2 cellular contexts compared by ENCODE assay signal in the genomic region with DNA sequence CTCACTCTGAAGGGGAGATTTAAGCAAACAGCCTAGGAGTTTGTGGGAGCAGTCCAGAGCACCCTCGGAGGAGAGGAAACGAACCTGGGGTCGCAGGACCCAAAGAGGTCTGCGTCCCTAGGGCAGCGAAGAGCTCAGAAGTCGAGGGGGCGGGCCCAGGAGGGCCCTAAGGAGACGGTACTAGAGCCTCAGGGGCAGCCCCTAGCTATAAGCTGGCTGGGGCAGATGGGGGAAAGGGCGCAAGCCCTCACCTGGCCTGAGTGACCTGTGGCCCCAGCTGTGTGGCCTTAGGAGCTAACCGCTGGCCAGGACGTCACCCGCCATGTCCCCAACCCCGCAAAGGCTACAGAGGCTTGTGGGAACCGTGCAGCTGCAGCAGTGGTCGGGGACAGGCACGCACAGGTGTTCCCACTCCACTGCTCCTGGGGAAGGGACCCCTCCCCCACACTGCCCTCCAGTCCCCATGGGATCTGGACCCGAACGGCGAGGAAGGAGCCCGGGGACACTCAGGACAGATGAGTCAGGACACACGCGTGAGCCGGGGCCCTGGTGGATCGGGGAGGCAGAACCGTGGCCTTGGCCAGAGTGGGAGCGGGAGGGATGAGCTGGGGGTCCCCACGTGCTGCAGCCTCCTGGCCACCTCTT.
TF ChIP-seq lines count a peak whose summit lies in the region.

No MANE protein-coding gene starts in this region.

TF ChIP-seq in GM23338, 12 proteins besides CTCF, POLR2A, EP300 and RAD21 (continues in another document):
- no peak for TF ChIP-seq ZNF114 (CRISPR knock-in tag; IDR thresholded peaks at IDR 0.05)
- TF ChIP-seq CREB1 (CRISPR knock-in tag; IDR thresholded peaks at IDR 0.05; ENCODE audit: low read depth), result no peak
- TF ChIP-seq, protein P1, sequence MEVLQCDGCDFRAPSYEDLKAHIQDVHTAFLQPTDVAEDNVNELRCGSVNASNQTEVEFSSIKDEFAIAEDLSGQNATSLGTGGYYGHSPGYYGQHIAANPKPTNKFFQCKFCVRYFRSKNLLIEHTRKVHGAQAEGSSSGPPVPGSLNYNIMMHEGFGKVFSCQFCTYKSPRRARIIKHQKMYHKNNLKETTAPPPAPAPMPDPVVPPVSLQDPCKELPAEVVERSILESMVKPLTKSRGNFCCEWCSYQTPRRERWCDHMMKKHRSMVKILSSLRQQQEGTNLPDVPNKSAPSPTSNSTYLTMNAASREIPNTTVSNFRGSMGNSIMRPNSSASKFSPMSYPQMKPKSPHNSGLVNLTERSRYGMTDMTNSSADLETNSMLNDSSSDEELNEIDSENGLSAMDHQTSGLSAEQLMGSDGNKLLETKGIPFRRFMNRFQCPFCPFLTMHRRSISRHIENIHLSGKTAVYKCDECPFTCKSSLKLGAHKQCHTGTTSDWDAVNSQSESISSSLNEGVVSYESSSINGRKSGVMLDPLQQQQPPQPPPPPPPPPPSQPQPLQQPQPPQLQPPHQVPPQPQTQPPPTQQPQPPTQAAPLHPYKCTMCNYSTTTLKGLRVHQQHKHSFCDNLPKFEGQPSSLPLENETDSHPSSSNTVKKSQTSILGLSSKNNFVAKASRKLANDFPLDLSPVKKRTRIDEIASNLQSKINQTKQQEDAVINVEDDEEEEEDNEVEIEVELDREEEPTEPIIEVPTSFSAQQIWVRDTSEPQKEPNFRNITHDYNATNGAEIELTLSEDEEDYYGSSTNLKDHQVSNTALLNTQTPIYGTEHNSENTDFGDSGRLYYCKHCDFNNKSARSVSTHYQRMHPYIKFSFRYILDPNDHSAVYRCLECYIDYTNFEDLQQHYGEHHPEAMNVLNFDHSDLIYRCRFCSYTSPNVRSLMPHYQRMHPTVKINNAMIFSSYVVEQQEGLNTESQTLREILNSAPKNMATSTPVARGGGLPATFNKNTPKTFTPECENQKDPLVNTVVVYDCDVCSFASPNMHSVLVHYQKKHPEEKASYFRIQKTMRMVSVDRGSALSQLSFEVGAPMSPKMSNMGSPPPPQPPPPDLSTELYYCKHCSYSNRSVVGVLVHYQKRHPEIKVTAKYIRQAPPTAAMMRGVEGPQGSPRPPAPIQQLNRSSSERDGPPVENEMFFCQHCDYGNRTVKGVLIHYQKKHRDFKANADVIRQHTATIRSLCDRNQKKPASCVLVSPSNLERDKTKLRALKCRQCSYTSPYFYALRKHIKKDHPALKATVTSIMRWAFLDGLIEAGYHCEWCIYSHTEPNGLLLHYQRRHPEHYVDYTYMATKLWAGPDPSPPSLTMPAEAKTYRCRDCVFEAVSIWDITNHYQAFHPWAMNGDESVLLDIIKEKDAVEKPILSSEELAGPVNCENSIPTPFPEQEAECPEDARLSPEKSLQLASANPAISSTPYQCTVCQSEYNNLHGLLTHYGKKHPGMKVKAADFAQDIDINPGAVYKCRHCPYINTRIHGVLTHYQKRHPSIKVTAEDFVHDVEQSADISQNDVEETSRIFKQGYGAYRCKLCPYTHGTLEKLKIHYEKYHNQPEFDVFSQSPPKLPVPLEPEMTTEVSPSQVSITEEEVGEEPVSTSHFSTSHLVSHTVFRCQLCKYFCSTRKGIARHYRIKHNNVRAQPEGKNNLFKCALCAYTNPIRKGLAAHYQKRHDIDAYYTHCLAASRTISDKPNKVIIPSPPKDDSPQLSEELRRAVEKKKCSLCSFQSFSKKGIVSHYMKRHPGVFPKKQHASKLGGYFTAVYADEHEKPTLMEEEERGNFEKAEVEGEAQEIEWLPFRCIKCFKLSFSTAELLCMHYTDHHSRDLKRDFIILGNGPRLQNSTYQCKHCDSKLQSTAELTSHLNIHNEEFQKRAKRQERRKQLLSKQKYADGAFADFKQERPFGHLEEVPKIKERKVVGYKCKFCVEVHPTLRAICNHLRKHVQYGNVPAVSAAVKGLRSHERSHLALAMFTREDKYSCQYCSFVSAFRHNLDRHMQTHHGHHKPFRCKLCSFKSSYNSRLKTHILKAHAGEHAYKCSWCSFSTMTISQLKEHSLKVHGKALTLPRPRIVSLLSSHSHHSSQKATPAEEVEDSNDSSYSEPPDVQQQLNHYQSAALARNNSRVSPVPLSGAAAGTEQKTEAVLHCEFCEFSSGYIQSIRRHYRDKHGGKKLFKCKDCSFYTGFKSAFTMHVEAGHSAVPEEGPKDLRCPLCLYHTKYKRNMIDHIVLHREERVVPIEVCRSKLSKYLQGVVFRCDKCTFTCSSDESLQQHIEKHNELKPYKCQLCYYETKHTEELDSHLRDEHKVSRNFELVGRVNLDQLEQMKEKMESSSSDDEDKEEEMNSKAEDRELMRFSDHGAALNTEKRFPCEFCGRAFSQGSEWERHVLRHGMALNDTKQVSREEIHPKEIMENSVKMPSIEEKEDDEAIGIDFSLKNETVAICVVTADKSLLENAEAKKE (CRISPR knock-in tag; IDR thresholded peaks at IDR 0.05), result no peak
- TF ChIP-seq, protein P2, sequence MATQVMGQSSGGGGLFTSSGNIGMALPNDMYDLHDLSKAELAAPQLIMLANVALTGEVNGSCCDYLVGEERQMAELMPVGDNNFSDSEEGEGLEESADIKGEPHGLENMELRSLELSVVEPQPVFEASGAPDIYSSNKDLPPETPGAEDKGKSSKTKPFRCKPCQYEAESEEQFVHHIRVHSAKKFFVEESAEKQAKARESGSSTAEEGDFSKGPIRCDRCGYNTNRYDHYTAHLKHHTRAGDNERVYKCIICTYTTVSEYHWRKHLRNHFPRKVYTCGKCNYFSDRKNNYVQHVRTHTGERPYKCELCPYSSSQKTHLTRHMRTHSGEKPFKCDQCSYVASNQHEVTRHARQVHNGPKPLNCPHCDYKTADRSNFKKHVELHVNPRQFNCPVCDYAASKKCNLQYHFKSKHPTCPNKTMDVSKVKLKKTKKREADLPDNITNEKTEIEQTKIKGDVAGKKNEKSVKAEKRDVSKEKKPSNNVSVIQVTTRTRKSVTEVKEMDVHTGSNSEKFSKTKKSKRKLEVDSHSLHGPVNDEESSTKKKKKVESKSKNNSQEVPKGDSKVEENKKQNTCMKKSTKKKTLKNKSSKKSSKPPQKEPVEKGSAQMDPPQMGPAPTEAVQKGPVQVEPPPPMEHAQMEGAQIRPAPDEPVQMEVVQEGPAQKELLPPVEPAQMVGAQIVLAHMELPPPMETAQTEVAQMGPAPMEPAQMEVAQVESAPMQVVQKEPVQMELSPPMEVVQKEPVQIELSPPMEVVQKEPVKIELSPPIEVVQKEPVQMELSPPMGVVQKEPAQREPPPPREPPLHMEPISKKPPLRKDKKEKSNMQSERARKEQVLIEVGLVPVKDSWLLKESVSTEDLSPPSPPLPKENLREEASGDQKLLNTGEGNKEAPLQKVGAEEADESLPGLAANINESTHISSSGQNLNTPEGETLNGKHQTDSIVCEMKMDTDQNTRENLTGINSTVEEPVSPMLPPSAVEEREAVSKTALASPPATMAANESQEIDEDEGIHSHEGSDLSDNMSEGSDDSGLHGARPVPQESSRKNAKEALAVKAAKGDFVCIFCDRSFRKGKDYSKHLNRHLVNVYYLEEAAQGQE (IDR thresholded peaks at IDR 0.05; ENCODE audit: unreplicated experiment), result no peak
- no peak for TF ChIP-seq POLR2AphosphoS5 (IDR thresholded peaks at IDR 0.05; ENCODE audit: low read depth)
- TF ChIP-seq, protein P3, sequence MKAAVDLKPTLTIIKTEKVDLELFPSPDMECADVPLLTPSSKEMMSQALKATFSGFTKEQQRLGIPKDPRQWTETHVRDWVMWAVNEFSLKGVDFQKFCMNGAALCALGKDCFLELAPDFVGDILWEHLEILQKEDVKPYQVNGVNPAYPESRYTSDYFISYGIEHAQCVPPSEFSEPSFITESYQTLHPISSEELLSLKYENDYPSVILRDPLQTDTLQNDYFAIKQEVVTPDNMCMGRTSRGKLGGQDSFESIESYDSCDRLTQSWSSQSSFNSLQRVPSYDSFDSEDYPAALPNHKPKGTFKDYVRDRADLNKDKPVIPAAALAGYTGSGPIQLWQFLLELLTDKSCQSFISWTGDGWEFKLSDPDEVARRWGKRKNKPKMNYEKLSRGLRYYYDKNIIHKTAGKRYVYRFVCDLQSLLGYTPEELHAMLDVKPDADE (IDR thresholded peaks at IDR 0.05), result no peak
- TF ChIP-seq ZNF331 (CRISPR knock-in tag; IDR thresholded peaks at IDR 0.05; ENCODE audit: low read depth), result no peak
- no peak for TF ChIP-seq EZH2 (IDR thresholded peaks at IDR 0.05; ENCODE audit: low read depth, unreplicated experiment)

TF ChIP-seq in HepG2, 621 proteins besides CTCF, POLR2A, EP300 and RAD21:
- TF ChIP-seq, protein P4, sequence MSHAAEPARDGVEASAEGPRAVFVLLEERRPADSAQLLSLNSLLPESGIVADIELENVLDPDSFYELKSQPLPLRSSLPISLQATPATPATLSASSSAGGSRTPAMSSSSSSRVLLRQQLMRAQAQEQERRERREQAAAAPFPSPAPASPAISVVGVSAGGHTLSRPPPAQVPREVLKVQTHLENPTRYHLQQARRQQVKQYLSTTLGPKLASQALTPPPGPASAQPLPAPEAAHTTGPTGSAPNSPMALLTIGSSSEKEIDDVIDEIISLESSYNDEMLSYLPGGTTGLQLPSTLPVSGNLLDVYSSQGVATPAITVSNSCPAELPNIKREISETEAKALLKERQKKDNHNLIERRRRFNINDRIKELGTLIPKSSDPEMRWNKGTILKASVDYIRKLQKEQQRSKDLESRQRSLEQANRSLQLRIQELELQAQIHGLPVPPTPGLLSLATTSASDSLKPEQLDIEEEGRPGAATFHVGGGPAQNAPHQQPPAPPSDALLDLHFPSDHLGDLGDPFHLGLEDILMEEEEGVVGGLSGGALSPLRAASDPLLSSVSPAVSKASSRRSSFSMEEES (CRISPR knock-in tag; IDR thresholded peaks at IDR 0.05), result no peak
- TF ChIP-seq RXRA (CRISPR knock-in tag; IDR thresholded peaks at IDR 0.05), result peak; percentile 30; the same call in 1 of the 2 replicates
